ENCODE assay signal across 8 cellular contexts in the genomic region with DNA sequence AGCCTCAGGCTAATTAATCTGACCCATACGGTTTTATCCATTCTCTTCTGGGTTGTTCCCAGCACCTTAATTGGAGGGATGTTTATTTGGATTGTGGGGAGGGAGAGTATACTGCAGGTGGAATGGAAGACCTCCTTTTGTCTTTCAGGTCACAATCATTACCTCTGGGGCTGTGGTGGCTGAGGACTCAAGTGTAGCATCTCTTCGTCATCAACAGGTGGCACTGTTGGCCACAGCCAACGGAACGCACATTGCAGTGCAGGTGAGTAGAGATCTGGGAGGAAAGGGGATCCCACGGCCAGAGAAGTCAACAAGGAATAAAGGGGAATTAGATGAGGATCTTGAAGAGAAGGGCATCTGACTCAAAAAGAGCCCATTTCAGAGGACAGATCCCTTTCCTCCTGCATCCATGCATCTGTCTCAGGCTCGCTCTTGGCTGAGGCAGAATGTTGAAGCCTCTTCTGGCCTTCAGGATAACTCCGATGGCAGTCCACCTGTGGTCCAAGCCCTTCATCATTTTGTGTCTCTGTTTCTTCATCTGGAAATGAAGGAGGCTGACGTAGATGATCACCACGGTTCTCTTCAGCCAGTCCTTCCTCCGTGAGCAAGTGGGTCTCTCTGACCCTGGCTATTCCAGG. TPM values are rescaled to one million over a fixed set of nuclear protein-coding genes. Genes with fewer than 3 reads are reported as not detected.
DNase-seq lines count a peak whose midpoint lies in the region; ATAC-seq and TF ChIP-seq lines count a peak whose summit lies in the region.

No MANE protein-coding gene starts in this region.

- H3K27ac ChIP-seq in foreskin keratinocyte, result no peak overlapping the region

- H3K27me3 ChIP-seq in foreskin keratinocyte, result no peaks in the 10 kb centered on the region

- H3K27me3 Mint-ChIP-seq in activated T-cell treated with anti-CD3 and anti-CD28 coated beads, Interleukin-2, amount 50 U/mL, for 4 hours (ENCODE audit: low read depth), result no peaks in the 10 kb centered on the region
- H3K27me3 Mint-ChIP-seq in progenitor cell of endocrine pancreas, result peaks cover under 1% of the 10 kb centered on the region

- no peak overlapping the region for H3K4me3 Mint-ChIP-seq in activated T-cell treated with anti-CD3 and anti-CD28 coated beads, Interleukin-2, amount 50 U/mL, for 4 hours
- H3K4me3 Mint-ChIP-seq in progenitor cell of endocrine pancreas (ENCODE audit: low read depth), result no peak overlapping the region

- H3K9me3 Mint-ChIP-seq in activated T-cell treated with anti-CD3 and anti-CD28 coated beads, Interleukin-2, amount 50 U/mL, for 4 hours, result no peaks in the 10 kb centered on the region
- no peaks in the 10 kb centered on the region for H3K9me3 Mint-ChIP-seq in progenitor cell of endocrine pancreas (ENCODE audit: low read depth)

- in situ Hi-C loops in GM13977 (cut with MboI; ENCODE audit: low pct_unique_long_range_greater_than_20kb, low sequenced_read_pairs, unreplicated experiment), result no loop called here

- peaks cover 7% of the 10 kb centered on the region for H3K4me1 ChIP-seq in foreskin keratinocyte

- DNase-seq in AG08395 (ENCODE audit: low spot score) (peak; percentile 60), GM13977 (ENCODE audit: low spot score) (peak; percentile 79), NCI-H526 (lab: John Stamatoyannopoulos, UW) (peak; percentile 3 to 76), foreskin keratinocyte (no peak), progenitor cell of endocrine pancreas (ENCODE audit: low spot score, unreplicated experiment) (peak; percentile 25), GDM1 (lab: John Stamatoyannopoulos, UW) (no peak)
- DNase-seq in activated T-cell treated with anti-CD3 and anti-CD28 coated beads, Interleukin-2, amount 50 U/mL, for 4 hours, result peak; percentile 47

- H3K36me3 Mint-ChIP-seq in activated T-cell treated with anti-CD3 and anti-CD28 coated beads, Interleukin-2, amount 50 U/mL, for 4 hours (ENCODE audit: insufficient read depth), result peaks cover 7% of the 10 kb centered on the region
- peaks cover 11% of the 10 kb centered on the region for H3K36me3 Mint-ChIP-seq in progenitor cell of endocrine pancreas (ENCODE audit: insufficient read depth)

- TF ChIP-seq CTCF in GM13977 (IDR thresholded peaks at IDR 0.05; ENCODE audit: extremely low read depth, insufficient read depth, missing control alignments), result peak; percentile 88
- TF ChIP-seq CTCF in foreskin keratinocyte (conservative IDR thresholded peaks at IDR 0.05), result peak; percentile 86
- TF ChIP-seq CTCF in progenitor cell of endocrine pancreas (IDR thresholded peaks at IDR 0.05; ENCODE audit: unreplicated experiment), result peak; percentile 82

- H3K27ac Mint-ChIP-seq in progenitor cell of endocrine pancreas, result no peak overlapping the region

- peaks cover 18% of the 10 kb centered on the region for H3K4me1 Mint-ChIP-seq in activated T-cell treated with anti-CD3 and anti-CD28 coated beads, Interleukin-2, amount 50 U/mL, for 4 hours (ENCODE audit: low read depth)
- peaks cover 2% of the 10 kb centered on the region for H3K4me1 Mint-ChIP-seq in progenitor cell of endocrine pancreas (ENCODE audit: low read depth)

- peak; percentile 26 to 39 for ATAC-seq in activated T-cell treated with anti-CD3 and anti-CD28 coated beads, Interleukin-2, amount 50 U/mL, for 4 hours
- ATAC-seq in foreskin keratinocyte, result peak; percentile 29
- ATAC-seq in GM21576 (IDR thresholded peaks at IDR 0.05; ENCODE audit: unreplicated experiment), result no peak

RNA-seq across cellular contexts. Expression of a gene that starts 3.2 kb away (rescaled TPM):
- 10 to 100 TPM; 63.0 to 72.7 (median 68.9) TPM for total RNA-seq in activated T-cell treated with anti-CD3 and anti-CD28 coated beads, Interleukin-2, amount 50 U/mL, for 4 hours
- total RNA-seq in foreskin keratinocyte, result 25.6 and 28.7 TPM in 2 replicates
- polyA plus RNA-seq in foreskin keratinocyte, result 26.2 and 26.4 TPM in 2 replicates
- 5.7 and 5.9 TPM in 2 replicates for total RNA-seq in progenitor cell of endocrine pancreas

RNA-seq across cellular contexts. Expression of a gene that starts 34.9 kb away (rescaled TPM):
- total RNA-seq in activated T-cell treated with anti-CD3 and anti-CD28 coated beads, Interleukin-2, amount 50 U/mL, for 4 hours, result 10 to 100 TPM; 22.9 to 24.3 (median 24.1) TPM
- 10.2 and 11.9 TPM in 2 replicates for total RNA-seq in foreskin keratinocyte
- 9.2 and 9.3 TPM in 2 replicates for polyA plus RNA-seq in foreskin keratinocyte
- total RNA-seq in progenitor cell of endocrine pancreas, result 61.2 and 61.7 TPM in 2 replicates

RNA-seq across cellular contexts. Expression of a gene that starts 47.9 kb away (rescaled TPM):
- total RNA-seq in activated T-cell treated with anti-CD3 and anti-CD28 coated beads, Interleukin-2, amount 50 U/mL, for 4 hours, result 10 to 100 TPM; 15.4 to 17.4 (median 16.9) TPM
- total RNA-seq in foreskin keratinocyte (16.9 and 18.6 TPM in 2 replicates), progenitor cell of endocrine pancreas (13.9 and 14.0 TPM in 2 replicates)
- polyA plus RNA-seq in foreskin keratinocyte, result 22.4 and 23.4 TPM in 2 replicates

Comparison
In these comparisons a context has a peak if more than half of its experiments do, and no peak if none do; other contexts are left out.
1. DNase-seq: peak in AG08395 (single experiment), GM13977 (single experiment), NCI-H526 (2 of 2), activated T-cell treated with anti-CD3 and anti-CD28 coated beads, Interleukin-2, amount 50 U/mL, for 4 hours (single experiment) and progenitor cell of endocrine pancreas (single experiment); none in foreskin keratinocyte (0 of 2) and GDM1 (single experiment).
2. Peak in every context shown above with its lines, with median percentiles within 50 percentile points of each other: CTCF ChIP-seq.